In genomic region chr19:32669205-32669785, GRCh38 we compare ENCODE assay signal across 19 cellular contexts. TPM values are rescaled to one million over a fixed set of nuclear protein-coding genes. Genes with fewer than 3 reads are reported as not detected.
DNase-seq lines count a peak whose midpoint lies in the region; ATAC-seq and TF ChIP-seq lines count a peak whose summit lies in the region.
"Had no signal": no experiment of that assay in that cellular context is flagged by ENCODE, and none has a peak within 500 bp of the region (broad histone marks: within the 10 kb centered on the region; RNA-seq: fewer than 3 reads in every experiment).

No MANE protein-coding gene starts in this region.

- TF ChIP-seq CTCF in natural killer cell (IDR thresholded peaks at IDR 0.05): no peak

- intact Hi-C loops in natural killer cell (cut with micrococcal nuclease): no loop called here

- H3K27me3 Mint-ChIP-seq in natural killer cell (ENCODE audit: low read depth in 2 of 2): no peaks in the 10 kb centered on the region
- H3K27me3 Mint-ChIP-seq in natural killer cell treated with Interleukin-12 subunit alpha and Interleukin-12 subunit beta and Interleukin-15 and Interleukin-18, amount 100 ng/mL, for 72 hours: no peaks in the 10 kb centered on the region
- H3K27me3 Mint-ChIP-seq in activated T-helper 17 cell treated with anti-CD3 and anti-CD28 coated beads, Interleukin-2, amount 50 U/mL, for 72 hours: no peaks in the 10 kb centered on the region
- H3K27me3 Mint-ChIP-seq: activated CD8-positive, alpha-beta T cell treated with anti-CD3 and anti-CD28 coated beads for 36 hours had no signal

- no peaks in the 10 kb centered on the region for H3K36me3 Mint-ChIP-seq in natural killer cell
- H3K36me3 Mint-ChIP-seq in natural killer cell treated with Interleukin-12 subunit alpha and Interleukin-12 subunit beta and Interleukin-15 and Interleukin-18, amount 100 ng/mL, for 72 hours: no peaks in the 10 kb centered on the region
- peaks cover 36% of the 10 kb centered on the region for H3K36me3 Mint-ChIP-seq in activated T-helper 17 cell treated with anti-CD3 and anti-CD28 coated beads, Interleukin-2, amount 50 U/mL, for 72 hours (ENCODE audit: low read depth)

- no peak for ATAC-seq in natural killer cell
- ATAC-seq in natural killer cell treated with Interleukin-12 subunit alpha and Interleukin-12 subunit beta and Interleukin-15 and Interleukin-18, amount 100 ng/mL, for 72 hours: no peak
- ATAC-seq in activated T-helper 17 cell treated with anti-CD3 and anti-CD28 coated beads, Interleukin-2, amount 50 U/mL, for 72 hours (replicated peaks): no peak
- ATAC-seq in HG03159 (IDR thresholded peaks at IDR 0.05; ENCODE audit: unreplicated experiment): no peak
- no peak for ATAC-seq in GM18519 (IDR thresholded peaks at IDR 0.05; ENCODE audit: low FRiP score, unreplicated experiment)
- ATAC-seq: activated CD8-positive, alpha-beta T cell treated with anti-CD3 and anti-CD28 coated beads for 36 hours; sciatic nerve had no signal

- H3K4me3 Mint-ChIP-seq in natural killer cell: peak overlapping the region; percentile 45
- H3K4me3 Mint-ChIP-seq in natural killer cell treated with Interleukin-12 subunit alpha and Interleukin-12 subunit beta and Interleukin-15 and Interleukin-18, amount 100 ng/mL, for 72 hours: no peak overlapping the region
- no peak overlapping the region for H3K4me3 Mint-ChIP-seq in activated T-helper 17 cell treated with anti-CD3 and anti-CD28 coated beads, Interleukin-2, amount 50 U/mL, for 72 hours
- H3K4me3 Mint-ChIP-seq: activated CD8-positive, alpha-beta T cell treated with anti-CD3 and anti-CD28 coated beads for 36 hours; H9 had no signal

- H3K27ac Mint-ChIP-seq in natural killer cell: peak overlapping the region in 1 of 2 donors; percentile 72
- H3K27ac Mint-ChIP-seq in natural killer cell treated with Interleukin-12 subunit alpha and Interleukin-12 subunit beta and Interleukin-15 and Interleukin-18, amount 100 ng/mL, for 72 hours: no peak overlapping the region
- peak overlapping the region; percentile 41 for H3K27ac Mint-ChIP-seq in activated T-helper 17 cell treated with anti-CD3 and anti-CD28 coated beads, Interleukin-2, amount 50 U/mL, for 72 hours
- H3K27ac Mint-ChIP-seq: activated CD8-positive, alpha-beta T cell treated with anti-CD3 and anti-CD28 coated beads for 36 hours had no signal

- no peaks in the 10 kb centered on the region for H3K9me3 Mint-ChIP-seq in natural killer cell
- H3K9me3 Mint-ChIP-seq in natural killer cell treated with Interleukin-12 subunit alpha and Interleukin-12 subunit beta and Interleukin-15 and Interleukin-18, amount 100 ng/mL, for 72 hours: no peaks in the 10 kb centered on the region
- H3K9me3 Mint-ChIP-seq in activated T-helper 17 cell treated with anti-CD3 and anti-CD28 coated beads, Interleukin-2, amount 50 U/mL, for 72 hours: no peaks in the 10 kb centered on the region
- H3K9me3 Mint-ChIP-seq: activated CD8-positive, alpha-beta T cell treated with anti-CD3 and anti-CD28 coated beads for 36 hours had no signal

- DNase-seq in natural killer cell: no peak
- no peak for DNase-seq in natural killer cell treated with Interleukin-12 subunit alpha and Interleukin-12 subunit beta and Interleukin-15 and Interleukin-18, amount 100 ng/mL, for 72 hours (ENCODE audit: low spot score)
- DNase-seq in inferior parietal cortex (ENCODE audit: extremely low spot score): peak; percentile 46
- DNase-seq in SW 1271 (lab: John Stamatoyannopoulos, UW): no peak
- DNase-seq in NCI-H69 (lab: John Stamatoyannopoulos, UW): no peak
- DNase-seq: activated CD8-positive, alpha-beta T cell treated with anti-CD3 and anti-CD28 coated beads for 36 hours; activated naive CD4-positive, alpha-beta T cell; esophagus squamous epithelium; H9; NCI-H1105 treated with DMSO at 0.1 percent for 48 hours; NCI-H2029 treated with DMSO at 0.1 percent for 48 hours; NCI-H2227 treated with DMSO at 0.1 percent for 48 hours; SK-N-SH; stimulated activated CD4-positive, alpha-beta T cell treated with anti-CD3 and anti-CD28 coated beads, Interleukin-15, amount 100 ng/mL, for 24 hours; T-helper 9 cell had no signal

- H3K4me1 Mint-ChIP-seq in natural killer cell: peaks cover 45 to 53% of the 10 kb centered on the region in 2 donors
- H3K4me1 Mint-ChIP-seq in natural killer cell treated with Interleukin-12 subunit alpha and Interleukin-12 subunit beta and Interleukin-15 and Interleukin-18, amount 100 ng/mL, for 72 hours (ENCODE audit: low read depth in 2 of 2): peaks cover 37 to 40% of the 10 kb centered on the region in 2 donors
- H3K4me1 Mint-ChIP-seq in activated T-helper 17 cell treated with anti-CD3 and anti-CD28 coated beads, Interleukin-2, amount 50 U/mL, for 72 hours: peaks cover 32% of the 10 kb centered on the region

RNA-seq across cellular contexts. Expression of gene ANKRD27, which starts 5.7 kb away (rescaled TPM):
- total RNA-seq in natural killer cell: 10 to 100 TPM; 35.8 to 47.1 (median 40.8) TPM
- total RNA-seq in natural killer cell treated with Interleukin-12 subunit alpha and Interleukin-12 subunit beta and Interleukin-15 and Interleukin-18, amount 100 ng/mL, for 72 hours: 10 to 100 TPM; 47.3 to 55.6 TPM
- total RNA-seq in activated T-helper 17 cell treated with anti-CD3 and anti-CD28 coated beads, Interleukin-2, amount 50 U/mL, for 72 hours: 10 to 100 TPM; 31.7 to 40.0 TPM

RNA-seq across cellular contexts. Expression of gene RGS9BP, which starts 6.4 kb away (rescaled TPM):
- under 1 TPM; 0.12 to 0.41 (median 0.40) TPM for total RNA-seq in natural killer cell
- total RNA-seq in natural killer cell treated with Interleukin-12 subunit alpha and Interleukin-12 subunit beta and Interleukin-15 and Interleukin-18, amount 100 ng/mL, for 72 hours: under 1 TPM in 1 of 2 donors, not detected in 1; 0.20 TPM
- total RNA-seq in activated T-helper 17 cell treated with anti-CD3 and anti-CD28 coated beads, Interleukin-2, amount 50 U/mL, for 72 hours: under 1 TPM; 0.48 to 0.93 TPM

RNA-seq across cellular contexts. Expression of gene NUDT19, which starts 22.3 kb away (rescaled TPM):
- total RNA-seq in natural killer cell: 1 to 10 TPM; 6.4 to 9.6 (median 8.2) TPM
- total RNA-seq in natural killer cell treated with Interleukin-12 subunit alpha and Interleukin-12 subunit beta and Interleukin-15 and Interleukin-18, amount 100 ng/mL, for 72 hours: 10 to 100 TPM; 19.6 to 21.7 TPM
- 10 to 100 TPM; 14.6 to 21.4 TPM for total RNA-seq in activated T-helper 17 cell treated with anti-CD3 and anti-CD28 coated beads, Interleukin-2, amount 50 U/mL, for 72 hours

RNA-seq across cellular contexts. Expression of gene TDRD12, which starts 50.3 kb away (rescaled TPM):
- total RNA-seq in natural killer cell: under 1 TPM in 2 of 3 donors, not detected in 1; 0.13 to 0.45 TPM
- under 1 TPM in 1 of 2 donors, not detected in 1; 0.29 TPM for total RNA-seq in natural killer cell treated with Interleukin-12 subunit alpha and Interleukin-12 subunit beta and Interleukin-15 and Interleukin-18, amount 100 ng/mL, for 72 hours
- total RNA-seq in activated T-helper 17 cell treated with anti-CD3 and anti-CD28 coated beads, Interleukin-2, amount 50 U/mL, for 72 hours: 1 to 10 TPM in 1 of 2 donors, under 1 TPM in 1; 0.11 to 4.4 TPM
